Comparison of ENCODE assay signal across 15 cellular contexts in genomic region chr5:157748740-157749461, GRCh38. TPM values are rescaled to one million over a fixed set of nuclear protein-coding genes. Genes with fewer than 3 reads are reported as not detected.
DNase-seq lines count a peak whose midpoint lies in the region; ATAC-seq and TF ChIP-seq lines count a peak whose summit lies in the region.
"Had no signal": no experiment of that assay in that cellular context is flagged by ENCODE, and none has a peak within 500 bp of the region (broad histone marks: within the 10 kb centered on the region; RNA-seq: fewer than 3 reads in every experiment).

No MANE protein-coding gene starts in this region.

- no peaks in the 10 kb centered on the region for H3K27me3 ChIP-seq in SK-N-SH (ENCODE audit: insufficient read depth)
- H3K27me3 ChIP-seq in CD8-positive, alpha-beta memory T cell (ENCODE audit: insufficient read depth, low read length, poor library complexity, severe bottlenecking): no peaks in the 10 kb centered on the region
- H3K27me3 ChIP-seq: pancreas, tibial nerve had no signal

- H3K4me3 ChIP-seq in SK-N-SH (ENCODE audit: low read depth in 2 of 2, low read length in 1 of 2) (no peak overlapping the region), fibroblast of the aortic adventitia (ENCODE audit: low read depth, low read length) (no peak overlapping the region)
- H3K4me3 ChIP-seq in CD8-positive, alpha-beta memory T cell (ENCODE audit: low read length): no peak overlapping the region
- H3K4me3 ChIP-seq: BLaER1, pancreas, tibial nerve had no signal

- H2AFZ ChIP-seq in SK-N-SH (ENCODE audit: low read depth): peak overlapping the region; percentile 15; the same call in 1 of the 2 replicates

- H3K27ac ChIP-seq in SK-N-SH (ENCODE audit: low read depth in 2 of 2, low read length in 1 of 2): peak overlapping the region in 1 of 2 experiments; percentile 81; a peak in 2 of 4 replicates
- no peak overlapping the region for H3K27ac ChIP-seq in CD8-positive, alpha-beta memory T cell (ENCODE audit: low read depth, low read length)
- H3K27ac ChIP-seq: BLaER1, pancreas, tibial nerve had no signal

- H3K9me3 Mint-ChIP-seq in activated naive CD4-positive, alpha-beta T cell treated with anti-CD3 and anti-CD28 coated beads, Interleukin-2, amount 50 U/mL, for 72 hours: no peaks in the 10 kb centered on the region
- H3K9me3 Mint-ChIP-seq in CD8-positive, alpha-beta memory T cell: no peaks in the 10 kb centered on the region
- no peaks in the 10 kb centered on the region for H3K9me3 Mint-ChIP-seq in mesothelial cell of epicardium
- H3K9me3 Mint-ChIP-seq: activated naive CD8-positive, alpha-beta T cell treated with anti-CD3 and anti-CD28 coated beads, Interleukin-2, amount 10 ng/mL, durations not matched to agents 7 days and 5 days had no signal

- TF ChIP-seq EP300 in SK-N-SH (IDR thresholded peaks at IDR 0.05; ENCODE audit: borderline replicate concordance in 1 of 2, low read depth in 1 of 2, low read length in 1 of 2): no peak

- peak overlapping the region in 1 of 2 donors; percentile 18 for H3K27ac Mint-ChIP-seq in activated naive CD4-positive, alpha-beta T cell treated with anti-CD3 and anti-CD28 coated beads, Interleukin-2, amount 50 U/mL, for 72 hours
- H3K27ac Mint-ChIP-seq in CD8-positive, alpha-beta memory T cell: peak overlapping the region in 1 of 8 donors; percentile 8
- H3K27ac Mint-ChIP-seq in mesothelial cell of epicardium: no peak overlapping the region
- H3K27ac Mint-ChIP-seq: activated naive CD8-positive, alpha-beta T cell treated with anti-CD3 and anti-CD28 coated beads, Interleukin-2, amount 10 ng/mL, durations not matched to agents 7 days and 5 days had no signal

- 30% methylated on average over 4 of the region's 4 CpGs for WGBS in SK-N-SH (ENCODE audit: low lambda C conversion rate)

- H3K9me2 ChIP-seq in SK-N-SH: no peaks in the 10 kb centered on the region

- DNase-seq in activated naive CD4-positive, alpha-beta T cell treated with anti-CD3 and anti-CD28 coated beads, Interleukin-2, amount 50 U/mL, for 72 hours (ENCODE audit: low spot score in 2 of 2): no peak
- DNase-seq in activated naive CD4-positive, alpha-beta T cell treated with anti-CD3 and anti-CD28 coated beads, Interleukin-2, amount 50 U/mL, for 16 hours: no peak
- no peak for DNase-seq in SK-N-SH
- DNase-seq in fibroblast of the aortic adventitia (ENCODE audit: low read depth): peak; percentile 88
- peak; percentile 42 for DNase-seq in superior temporal gyrus (ENCODE audit: extremely low spot score)
- DNase-seq in CD8-positive, alpha-beta memory T cell: no peak
- no peak for DNase-seq in mesothelial cell of epicardium (ENCODE audit: low spot score in 2 of 2, unreplicated experiment in 2 of 2)
- DNase-seq in MV-4-11 (lab: John Stamatoyannopoulos, UW): no peak
- DNase-seq: activated CD4-positive, CD25-positive, alpha-beta regulatory T cell; activated naive CD8-positive, alpha-beta T cell treated with anti-CD3 and anti-CD28 coated beads, Interleukin-2, amount 10 ng/mL, durations not matched to agents 7 days and 5 days; NCI-H2029; pancreas had no signal

- TF ChIP-seq CTCF in SK-N-SH (IDR thresholded peaks at IDR 0.05) (peak; percentile 42), fibroblast of the aortic adventitia (IDR thresholded peaks at IDR 0.05; ENCODE audit: insufficient read depth, low read length) (no peak), mesothelial cell of epicardium (IDR thresholded peaks at IDR 0.05; ENCODE audit: unreplicated experiment) (no peak)

- H3K4me3 Mint-ChIP-seq in CD8-positive, alpha-beta memory T cell: no peak overlapping the region
- no peak overlapping the region for H3K4me3 Mint-ChIP-seq in mesothelial cell of epicardium
- H3K4me3 Mint-ChIP-seq: activated naive CD8-positive, alpha-beta T cell treated with anti-CD3 and anti-CD28 coated beads, Interleukin-2, amount 10 ng/mL, durations not matched to agents 7 days and 5 days had no signal

- POLR2A ChIA-PET in SK-N-SH (lab: Yijun Ruan, JAX): no interaction called here
- POLR2A ChIA-PET in CD8-positive, alpha-beta memory T cell (lab: Charles Lee): no interaction called here

- no peaks in the 10 kb centered on the region for H4K20me1 ChIP-seq in SK-N-SH (ENCODE audit: insufficient read depth)
- H4K20me1 ChIP-seq: BLaER1 had no signal

- 0 out of 2 replicates have a peak, but pooled peaks have one; percentile 11 for TF ChIP-seq RAD21 in SK-N-SH (IDR thresholded peaks at IDR 0.05; ENCODE audit: low read length)

- H3K36me3 ChIP-seq in SK-N-SH (replicated peaks in 1 of 2; ENCODE audit: control insufficient read depth in 1 of 2, insufficient read depth in 2 of 2, low read length in 1 of 2): peaks cover 10 to 12% of the 10 kb centered on the region in 2 experiments
- H3K36me3 ChIP-seq in CD8-positive, alpha-beta memory T cell (ENCODE audit: insufficient read depth, low read length): peaks cover 7% of the 10 kb centered on the region

- H3K79me2 ChIP-seq in SK-N-SH (ENCODE audit: insufficient read depth): peaks cover 66% of the 10 kb centered on the region

- peaks cover 13 to 24% (median 22%) of the 10 kb centered on the region in 3 donors for H3K4me1 Mint-ChIP-seq in CD8-positive, alpha-beta memory T cell
- H3K4me1 Mint-ChIP-seq in mesothelial cell of epicardium: peaks cover 13% of the 10 kb centered on the region

- H3K27me3 Mint-ChIP-seq in CD8-positive, alpha-beta memory T cell: no peaks in the 10 kb centered on the region
- peaks cover 2% of the 10 kb centered on the region for H3K27me3 Mint-ChIP-seq in mesothelial cell of epicardium (ENCODE audit: low read depth)
- H3K27me3 Mint-ChIP-seq: activated naive CD8-positive, alpha-beta T cell treated with anti-CD3 and anti-CD28 coated beads, Interleukin-2, amount 10 ng/mL, durations not matched to agents 7 days and 5 days had no signal

- peaks cover 18% of the 10 kb centered on the region for H3F3A ChIP-seq in SK-N-SH (replicated peaks; ENCODE audit: insufficient read depth)

- CTCF ChIA-PET in SK-N-SH (lab: Yijun Ruan, JAX): interaction anchor here (0.9 to 3.2 kb wide), 4 partner anchors 10 to 272 kb away, joined by 3 to 23 read pairs (median 4); no protein-coding TSS in a partner anchor
- CTCF ChIA-PET in CD8-positive, alpha-beta memory T cell (lab: Charles Lee): no interaction called here

- peaks cover 8 to 15% of the 10 kb centered on the region in 2 donors for H3K36me3 Mint-ChIP-seq in activated naive CD4-positive, alpha-beta T cell treated with anti-CD3 and anti-CD28 coated beads, Interleukin-2, amount 50 U/mL, for 72 hours
- H3K36me3 Mint-ChIP-seq in CD8-positive, alpha-beta memory T cell: peaks cover 4 to 26% (median 7%) of the 10 kb centered on the region in 3 donors
- peaks cover 7% of the 10 kb centered on the region for H3K36me3 Mint-ChIP-seq in mesothelial cell of epicardium

- ATAC-seq in activated naive CD4-positive, alpha-beta T cell treated with anti-CD3 and anti-CD28 coated beads, Interleukin-2, amount 50 U/mL, for 72 hours: peak; percentile 19 to 38
- ATAC-seq: pancreas, Right ventricle myocardium inferior had no signal

- H3K4me2 ChIP-seq in SK-N-SH: peak overlapping the region; percentile 58; the same call in 1 of the 2 replicates
- H3K4me2 ChIP-seq: BLaER1 had no signal

- H3K4me1 ChIP-seq in SK-N-SH (ENCODE audit: control insufficient read depth in 1 of 2, insufficient read depth in 2 of 2, low read depth in 1 of 2, low read length in 1 of 2): peaks cover 15% of the 10 kb centered on the region in 2 experiments; a peak in 3 of 4 replicates
- peaks cover 7% of the 10 kb centered on the region for H3K4me1 ChIP-seq in CD8-positive, alpha-beta memory T cell (ENCODE audit: insufficient read depth, low read length)

- peak overlapping the region; percentile 7; the same call in 1 of the 2 replicates for H3K9ac ChIP-seq in SK-N-SH
- H3K9ac ChIP-seq: BLaER1 had no signal

- no peaks in the 10 kb centered on the region for H3K9me3 ChIP-seq in SK-N-SH
- no peaks in the 10 kb centered on the region for H3K9me3 ChIP-seq in CD8-positive, alpha-beta memory T cell (ENCODE audit: low read length)
- H3K9me3 ChIP-seq: BLaER1, pancreas, tibial nerve had no signal

TF ChIP-seq in SK-N-SH, 30 proteins besides CTCF, POLR2A, EP300 and RAD21 (continues in another document):
- TF ChIP-seq TCF12 (IDR thresholded peaks at IDR 0.05): no peak
- TF ChIP-seq NRF1 (IDR thresholded peaks at IDR 0.05; ENCODE audit: low read depth, low read length): no peak
- TF ChIP-seq RCOR1 (IDR thresholded peaks at IDR 0.05; ENCODE audit: low read length): no peak
- TF ChIP-seq USF2 (IDR thresholded peaks at IDR 0.05; ENCODE audit: borderline replicate concordance, low read depth, low read length): no peak

RNA-seq across cellular contexts. Expression of gene LSM11, which starts 5.4 kb away (rescaled TPM):
- total RNA-seq in activated naive CD4-positive, alpha-beta T cell treated with anti-CD3 and anti-CD28 coated beads, Interleukin-2, amount 50 U/mL, for 72 hours: 1 to 10 TPM; 7.8 to 9.1 TPM
- 0.95 and 1.3 TPM in 2 replicates for polyA plus RNA-seq in SK-N-SH (2012; rRNA removed)
- polyA plus RNA-seq in SK-N-SH (2012; cell fraction: cytosol; rRNA removed): 0.93 and 0.98 TPM in 2 replicates
- polyA plus RNA-seq in SK-N-SH (2012; cell fraction: nucleus; rRNA removed): 1.6 and 3.2 TPM in 2 replicates
- 4.9 and 5.2 TPM in 2 replicates for total RNA-seq in fibroblast of the aortic adventitia (ENCODE audit: low replicate concordance)
- total RNA-seq in CD8-positive, alpha-beta memory T cell: 1 to 10 TPM; 7.8 to 7.9 TPM
- 0.82 TPM for polyA plus RNA-seq in CD8-positive, alpha-beta memory T cell
- 5.2 to 6.0 TPM (median 5.6 TPM) in 3 replicates for total RNA-seq in mesothelial cell of epicardium

RNA-seq across cellular contexts. Expression of gene THG1L, which starts 17.7 kb away (rescaled TPM):
- total RNA-seq in activated naive CD4-positive, alpha-beta T cell treated with anti-CD3 and anti-CD28 coated beads, Interleukin-2, amount 50 U/mL, for 72 hours: 10 to 100 TPM; 13.2 to 32.3 TPM
- polyA plus RNA-seq in SK-N-SH (2012; rRNA removed): 32.0 and 37.0 TPM in 2 replicates
- polyA plus RNA-seq in SK-N-SH (2012; cell fraction: cytosol; rRNA removed): 34.4 and 35.7 TPM in 2 replicates
- 34.2 and 34.9 TPM in 2 replicates for polyA plus RNA-seq in SK-N-SH (2012; cell fraction: nucleus; rRNA removed)
- total RNA-seq in fibroblast of the aortic adventitia (ENCODE audit: low replicate concordance) (18.2 and 23.0 TPM in 2 replicates), mesothelial cell of epicardium (17.8 to 19.2 TPM (median 18.0 TPM) in 3 replicates)
- 10 to 100 TPM; 31.0 to 34.6 TPM for total RNA-seq in CD8-positive, alpha-beta memory T cell
- 4.6 TPM for polyA plus RNA-seq in CD8-positive, alpha-beta memory T cell

Comparison
In these comparisons a context has a peak if more than half of its experiments do, and no peak if none do; other contexts are left out.
1. DNase-seq: peak in fibroblast of the aortic adventitia (single experiment) and superior temporal gyrus (single experiment); none in activated naive CD4-positive, alpha-beta T cell treated with anti-CD3 and anti-CD28 coated beads, Interleukin-2, amount 50 U/mL, for 72 hours (0 of 2), activated naive CD4-positive, alpha-beta T cell treated with anti-CD3 and anti-CD28 coated beads, Interleukin-2, amount 50 U/mL, for 16 hours (single experiment), SK-N-SH (single experiment), CD8-positive, alpha-beta memory T cell (0 of 5), mesothelial cell of epicardium (0 of 2) and MV-4-11 (single experiment).